ENCODE assay signal across 8 cellular contexts in genomic region chr2:96209729-96210085, GRCh38. TPM values are rescaled to one million over a fixed set of nuclear protein-coding genes. Genes with fewer than 3 reads are reported as not detected.
DNase-seq lines count a peak whose midpoint lies in the region; ATAC-seq and TF ChIP-seq lines count a peak whose summit lies in the region.

No MANE protein-coding gene starts in this region.

- H3K4me3 Mint-ChIP-seq in progenitor cell of endocrine pancreas (ENCODE audit: low read depth): peak overlapping the region; percentile 95

- peaks cover 36% of the 10 kb centered on the region for H3K4me1 Mint-ChIP-seq in progenitor cell of endocrine pancreas (ENCODE audit: low read depth)

- peak overlapping the region; percentile 82 for H2AFZ ChIP-seq in PC-9

- TF ChIP-seq CTCF in GM06990 (IDR thresholded peaks at IDR 0.05; ENCODE audit: insufficient read depth, low read length, poor library complexity, severe bottlenecking): no peak
- no peak for TF ChIP-seq CTCF in PC-9 (conservative IDR thresholded peaks at IDR 0.05)
- TF ChIP-seq CTCF in epithelial cell of esophagus (IDR thresholded peaks at IDR 0.05; ENCODE audit: insufficient read depth, low read depth, low read length, missing control alignments): no peak
- no peak for TF ChIP-seq CTCF in progenitor cell of endocrine pancreas (IDR thresholded peaks at IDR 0.05; ENCODE audit: unreplicated experiment)

- no peaks in the 10 kb centered on the region for H3K27me3 Mint-ChIP-seq in progenitor cell of endocrine pancreas

- peak overlapping the region; percentile 91 for H3K4me3 ChIP-seq in GM06990 (replicated peaks; ENCODE audit: low read depth, low read length)
- peak overlapping the region; percentile 87 for H3K4me3 ChIP-seq in PC-9
- peak overlapping the region; percentile 89 for H3K4me3 ChIP-seq in epithelial cell of esophagus (ENCODE audit: low read length)

- H3K36me3 ChIP-seq in GM06990 (ENCODE audit: control insufficient read depth, insufficient read depth, low read length) (no peaks in the 10 kb centered on the region), PC-9 (ENCODE audit: low read depth) (peaks cover 7% of the 10 kb centered on the region; the same call in 1 of the 2 replicates)

- H3K27ac Mint-ChIP-seq in progenitor cell of endocrine pancreas: peak overlapping the region; percentile 97

- peaks cover 50% of the 10 kb centered on the region for H3K79me2 ChIP-seq in PC-9 (ENCODE audit: low read depth)

- peaks cover 34% of the 10 kb centered on the region for H3K4me1 ChIP-seq in PC-9 (replicated peaks; ENCODE audit: insufficient read depth)

- POLR2A ChIA-PET in PC-9 (lab: Charles Lee; ENCODE audit: unreplicated experiment): no interaction called here

- intact Hi-C loops in PC-9 (cut with micrococcal nuclease; ENCODE audit: unreplicated experiment): loop anchor here (1.0 to 10.0 kb wide), 3 partner anchors 51 to 295 kb away; partner anchors contain the start of genes DUSP2 and NEURL3

- no TSS peak for BruUV-seq in PC-9 (replicated peaks; lab: Mats Ljungman, UMichigan)

- H3K4me2 ChIP-seq in PC-9: peak overlapping the region; percentile 86

- ATAC-seq in HG02973 (IDR thresholded peaks at IDR 0.05; ENCODE audit: unreplicated experiment) (no peak), HG03342 (IDR thresholded peaks at IDR 0.05; ENCODE audit: unreplicated experiment) (no peak)

- no peak overlapping the region for H3K27ac ChIP-seq in PC-9

- H3K27me3 ChIP-seq in GM06990 (replicated peaks; ENCODE audit: control insufficient read depth, insufficient read depth, low read length): no peaks in the 10 kb centered on the region
- no peaks in the 10 kb centered on the region for H3K27me3 ChIP-seq in PC-9 (ENCODE audit: insufficient read depth, low read depth)

- H3K9me3 Mint-ChIP-seq in progenitor cell of endocrine pancreas (ENCODE audit: low read depth): no peaks in the 10 kb centered on the region

- H3K9me2 ChIP-seq in PC-9 (ENCODE audit: insufficient read depth): no peaks in the 10 kb centered on the region

- H3K9me3 ChIP-seq in PC-9 (ENCODE audit: insufficient read depth, low read depth): no peaks in the 10 kb centered on the region

- CTCF ChIA-PET in PC-9 (lab: Charles Lee): no interaction called here

- H4K20me1 ChIP-seq in PC-9 (ENCODE audit: insufficient read depth): peaks cover 33% of the 10 kb centered on the region

- H3K36me3 Mint-ChIP-seq in progenitor cell of endocrine pancreas (ENCODE audit: insufficient read depth): peaks cover 3% of the 10 kb centered on the region

- H3F3A ChIP-seq in PC-9 (ENCODE audit: insufficient read depth, low read depth): peaks cover 18% of the 10 kb centered on the region; the same call in 1 of the 2 replicates

- no peak for DNase-seq in GM06990 (ENCODE audit: extremely low read depth, insufficient read length)
- DNase-seq in PC-9: no peak
- DNase-seq in epithelial cell of esophagus (ENCODE audit: low read depth): no peak
- DNase-seq in progenitor cell of endocrine pancreas (ENCODE audit: low spot score, unreplicated experiment): no peak
- no peak for DNase-seq in stimulated activated CD4-positive, alpha-beta T cell treated with anti-CD3 and anti-CD28 coated beads, Interleukin-12 subunit alpha, Interleukin-12 subunit beta, amount 100 ng/mL, for 4 hours
- DNase-seq in activated gamma-delta T cell treated with Interleukin-2 at 50 U/mL for 16 hours: no peak

RNA-seq across cellular contexts. Expression of gene STARD7, which starts 1.1 kb away (rescaled TPM):
- total RNA-seq in PC-9 (2021) (171 and 189 TPM in 2 replicates), progenitor cell of endocrine pancreas (117 and 118 TPM in 2 replicates)

RNA-seq across cellular contexts. Expression of gene TMEM127, which starts 56.1 kb away (rescaled TPM):
- total RNA-seq in PC-9 (2021) (38.4 and 50.3 TPM in 2 replicates), progenitor cell of endocrine pancreas (34.5 and 37.2 TPM in 2 replicates)

RNA-seq across cellular contexts. Expression of gene CIAO1, which starts 56.3 kb away (rescaled TPM):
- 85.3 and 99.5 TPM in 2 replicates for total RNA-seq in PC-9 (2021)
- 77.1 and 79.2 TPM in 2 replicates for total RNA-seq in progenitor cell of endocrine pancreas
